13 cellular contexts compared by ENCODE assay signal in the genomic region with DNA sequence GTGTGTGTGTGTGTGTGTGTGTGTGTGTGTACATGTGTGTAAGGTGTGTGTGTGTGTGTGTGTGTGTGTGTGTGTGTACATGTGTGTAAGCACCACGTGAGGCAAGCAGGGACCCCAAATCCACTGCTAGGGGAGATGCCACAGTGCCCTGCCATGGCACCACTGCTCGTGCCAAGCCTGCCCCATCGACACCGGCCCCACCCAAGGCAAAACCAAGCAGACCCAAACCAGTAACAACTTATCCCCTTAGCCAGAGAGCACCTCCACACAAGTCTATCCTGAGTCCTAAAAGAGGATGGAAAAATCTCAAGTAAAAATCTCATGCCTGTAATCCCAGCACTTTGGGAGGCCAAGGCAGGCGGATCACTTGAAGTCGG. TPM values are rescaled to one million over a fixed set of nuclear protein-coding genes. Genes with fewer than 3 reads are reported as not detected.
A peak's percentile ranks its signal among the peaks of the same experiment; 100 is the strongest.
DNase-seq lines count a peak whose midpoint lies in the region; ATAC-seq and TF ChIP-seq lines count a peak whose summit lies in the region.
"Had no signal": no experiment of that assay in that cellular context is flagged by ENCODE, and none has a peak within 500 bp of the region (broad histone marks: within the 10 kb centered on the region; RNA-seq: fewer than 3 reads in every experiment).

No MANE protein-coding gene starts in this region.

- H3K4me3 ChIP-seq in DND-41 (ENCODE audit: low read depth in 1 of 2, low read length in 2 of 2) (no peak overlapping the region), skeletal muscle satellite cell (ENCODE audit: low read length) (no peak overlapping the region), right atrium auricular region (no peak overlapping the region)
- H3K4me3 ChIP-seq: lung had no signal

- H4K20me1 ChIP-seq in DND-41 (ENCODE audit: insufficient read depth, low read length), result 0 out of 2 replicates have a peak, but pooled peaks cover 9% of the 10 kb centered on the region

- TF ChIP-seq CTCF in DND-41 (IDR thresholded peaks at IDR 0.05; ENCODE audit: borderline replicate concordance, extremely low read depth, low read length, poor library complexity, severe bottlenecking) (no peak), right atrium auricular region (IDR thresholded peaks at IDR 0.05) (no peak)

- H2AFZ ChIP-seq in DND-41 (ENCODE audit: low read depth, low read length), result no peak overlapping the region

- H3K27ac ChIP-seq in DND-41 (ENCODE audit: low read length) (no peak overlapping the region), angular gyrus (ENCODE audit: low read depth, low read length) (peak overlapping the region; percentile 97), layer of hippocampus (ENCODE audit: low read depth, low read length) (peak overlapping the region; percentile 79), right atrium auricular region (no peak overlapping the region)
- H3K27ac ChIP-seq: gastrocnemius medialis, KMS-11 had no signal

- DNase-seq in DND-41 (no peak), G401 (ENCODE audit: low spot score) (no peak), right atrium auricular region (ENCODE audit: low spot score) (no peak), Ammon's horn (ENCODE audit: low spot score) (no peak)

- H3K9ac ChIP-seq in DND-41 (ENCODE audit: low read depth, low read length) (no peak overlapping the region), skeletal muscle satellite cell (ENCODE audit: low read depth, low read length) (peak overlapping the region; percentile 13)

- in situ Hi-C loops in G401 (cut with HindIII; ENCODE audit: low sequenced_read_pairs), result loop anchor here (10.0 kb wide), 1 partner anchor 84 kb away; no protein-coding TSS in a partner anchor

- H3K4me2 ChIP-seq in DND-41 (ENCODE audit: insufficient read depth, low read length) (no peak overlapping the region), skeletal muscle satellite cell (ENCODE audit: low read length) (peak overlapping the region; percentile 6)

- 0 out of 3 replicates have a peak, but pooled peaks have one; percentile 4 for ATAC-seq in DND-41 (ENCODE audit: insufficient read depth, low read depth)

- no peaks in the 10 kb centered on the region for H3K79me2 ChIP-seq in DND-41 (ENCODE audit: insufficient read depth, low read length)

- no peaks in the 10 kb centered on the region for H3K27me3 ChIP-seq in DND-41 (ENCODE audit: insufficient read depth, low read length, poor library complexity)
- H3K27me3 ChIP-seq in layer of hippocampus (ENCODE audit: control insufficient read depth, insufficient read depth, low read length), result no peaks in the 10 kb centered on the region
- peaks cover 3% of the 10 kb centered on the region for H3K27me3 ChIP-seq in skeletal muscle satellite cell (ENCODE audit: control insufficient read depth, insufficient read depth, low read length)
- no peaks in the 10 kb centered on the region for H3K27me3 ChIP-seq in right atrium auricular region
- H3K27me3 ChIP-seq: MG63, ovary, suprapubic skin had no signal

- no peaks in the 10 kb centered on the region for H3K4me1 ChIP-seq in DND-41 (ENCODE audit: insufficient read depth, low read length)
- H3K4me1 ChIP-seq in skeletal muscle satellite cell (ENCODE audit: control insufficient read depth, insufficient read depth, low read length), result peaks cover 26% of the 10 kb centered on the region
- no peaks in the 10 kb centered on the region for H3K4me1 ChIP-seq in right atrium auricular region
- H3K4me1 ChIP-seq: gastrocnemius medialis had no signal

- H3K36me3 ChIP-seq in DND-41 (ENCODE audit: insufficient read depth, low read length) (peaks cover 65% of the 10 kb centered on the region), skeletal muscle satellite cell (ENCODE audit: insufficient read depth, low read length) (no peaks in the 10 kb centered on the region), right atrium auricular region (no peaks in the 10 kb centered on the region)
- H3K36me3 ChIP-seq: gastrocnemius medialis, MG63, ovary had no signal

- H3K9me3 ChIP-seq in DND-41 (ENCODE audit: insufficient read depth, low read length, severe bottlenecking) (no peaks in the 10 kb centered on the region), skeletal muscle satellite cell (replicated peaks; ENCODE audit: low read length) (no peaks in the 10 kb centered on the region), right atrium auricular region (no peaks in the 10 kb centered on the region)
- H3K9me3 ChIP-seq: gastrocnemius medialis, MG63, ovary, suprapubic skin had no signal

RNA-seq across cellular contexts. Expression of a gene that starts 45.1 kb away (rescaled TPM):
- total RNA-seq in skeletal muscle satellite cell (2012; rRNA removed), result 2.8 and 6.6 TPM in 2 replicates
- total RNA-seq in G401 (2014; rRNA removed; shearing (Covaris generic)), result 0.31 TPM in 1 of 2 replicates, not detected in the other
- 10 to 100 TPM in 1 of 2 donors, 1 to 10 TPM in 1; 4.0 to 48.3 TPM for total RNA-seq in right atrium auricular region

Comparison
In these comparisons a context has a peak if more than half of its experiments do, and no peak if none do; other contexts are left out.
1. H3K27ac ChIP-seq: peak in angular gyrus (single experiment) and layer of hippocampus (single experiment); none in DND-41 (single experiment) and right atrium auricular region (0 of 2).